5 cellular contexts compared by ENCODE assay signal in genomic region chr3:99589168-99589567, GRCh38. TPM values are rescaled to one million over a fixed set of nuclear protein-coding genes. Genes with fewer than 3 reads are reported as not detected.
"Had no signal": no experiment of that assay in that cellular context is flagged by ENCODE, and none has a peak within 500 bp of the region (broad histone marks: within the 10 kb centered on the region; RNA-seq: fewer than 3 reads in every experiment).

No MANE protein-coding gene starts in this region.

RNA-seq across cellular contexts. Expression of gene COL8A1, which starts 49.2 kb away (rescaled TPM):
- total RNA-seq: activated CD4-positive, alpha-beta T cell treated with anti-CD3 and anti-CD28 coated beads for 36 hours; activated naive CD8-positive, alpha-beta T cell treated with anti-CD3 and anti-CD28 coated beads, Interleukin-2, amount 10 ng/mL, durations not matched to agents 7 days and 5 days; activated T-helper 2 cell treated with anti-CD3 and anti-CD28 coated beads, Interferon-gamma antibody, Interleukin-2, Interleukin-4, amounts not matched to agents 10 μg/mL and 5 μg/mL and 100 μg/mL, durations not matched to agents 14 hours and 24 hours and 36 hours; T-helper 17 cell; T-helper 2 cell treated with Interferon-gamma antibody and Interleukin-4, amounts not matched to agents 100 ng/mL and 5 ng/mL, for 36 hours had no signal
